Comparison of ENCODE assay signal across 1 cellular context in genomic region chr2:101124684-101125366, GRCh38.
TF ChIP-seq lines count a peak whose summit lies in the region.

No MANE protein-coding gene starts in this region.

TF ChIP-seq in HepG2, 621 proteins besides CTCF, POLR2A, EP300 and RAD21 (continued from another document and continues in another):
- no peak for TF ChIP-seq NFAT5 (CRISPR knock-in tag; IDR thresholded peaks at IDR 0.05)
- no peak for TF ChIP-seq ZNF235 (CRISPR knock-in tag; IDR thresholded peaks at IDR 0.05; ENCODE audit: borderline replicate concordance)
- TF ChIP-seq AKNA (CRISPR knock-in tag; IDR thresholded peaks at IDR 0.05; ENCODE audit: borderline replicate concordance), result no peak
- TF ChIP-seq FOXM1 (CRISPR knock-in tag; IDR thresholded peaks at IDR 0.05), result no peak
- no peak for TF ChIP-seq ZNF432 (CRISPR knock-in tag; IDR thresholded peaks at IDR 0.05; ENCODE audit: borderline replicate concordance)
- no peak for TF ChIP-seq ZNF44 (CRISPR knock-in tag; IDR thresholded peaks at IDR 0.05)
- TF ChIP-seq ZNF678 (CRISPR knock-in tag; IDR thresholded peaks at IDR 0.05), result no peak
- TF ChIP-seq ZFP36L1 (CRISPR knock-in tag; IDR thresholded peaks at IDR 0.05), result no peak
- TF ChIP-seq KIAA2018 (CRISPR knock-in tag; IDR thresholded peaks at IDR 0.05; ENCODE audit: borderline replicate concordance), result no peak
- TF ChIP-seq ZNF687 (CRISPR knock-in tag; IDR thresholded peaks at IDR 0.05), result peak; percentile 66
- no peak for TF ChIP-seq WIZ (CRISPR knock-in tag; IDR thresholded peaks at IDR 0.05)
- TF ChIP-seq ZFP36L2 (CRISPR knock-in tag; IDR thresholded peaks at IDR 0.05), result no peak
- TF ChIP-seq FOSL2 (CRISPR knock-in tag; IDR thresholded peaks at IDR 0.05), result peak; percentile 98
- peak; percentile 55 for TF ChIP-seq ZEB1 (IDR thresholded peaks at IDR 0.05; ENCODE audit: insufficient replicate concordance, low read depth)
- TF ChIP-seq FOXP1 (IDR thresholded peaks at IDR 0.05), result no peak; the same call in 1 of the 2 replicates
- TF ChIP-seq FOXP1 (CRISPR knock-in tag; IDR thresholded peaks at IDR 0.05), result peak; percentile 90
- TF ChIP-seq HNRNPK (IDR thresholded peaks at IDR 0.05; ENCODE audit: low read depth, low read length, poor library complexity, severe bottlenecking), result no peak
- TF ChIP-seq KLF6 (CRISPR knock-in tag; IDR thresholded peaks at IDR 0.05), result no peak
- TF ChIP-seq ARNTL (CRISPR knock-in tag; IDR thresholded peaks at IDR 0.05), result no peak
- TF ChIP-seq PCBP2 (optimal IDR thresholded peaks at IDR 0.05; ENCODE audit: low read depth, low read length, poor library complexity, severe bottlenecking), result no peak
- TF ChIP-seq ZNF276 (CRISPR knock-in tag; IDR thresholded peaks at IDR 0.05; ENCODE audit: low read depth), result no peak
- no peak for TF ChIP-seq CSRNP1 (CRISPR knock-in tag; IDR thresholded peaks at IDR 0.05)
